ENCODE assay signal across 8 cellular contexts in the genomic region with DNA sequence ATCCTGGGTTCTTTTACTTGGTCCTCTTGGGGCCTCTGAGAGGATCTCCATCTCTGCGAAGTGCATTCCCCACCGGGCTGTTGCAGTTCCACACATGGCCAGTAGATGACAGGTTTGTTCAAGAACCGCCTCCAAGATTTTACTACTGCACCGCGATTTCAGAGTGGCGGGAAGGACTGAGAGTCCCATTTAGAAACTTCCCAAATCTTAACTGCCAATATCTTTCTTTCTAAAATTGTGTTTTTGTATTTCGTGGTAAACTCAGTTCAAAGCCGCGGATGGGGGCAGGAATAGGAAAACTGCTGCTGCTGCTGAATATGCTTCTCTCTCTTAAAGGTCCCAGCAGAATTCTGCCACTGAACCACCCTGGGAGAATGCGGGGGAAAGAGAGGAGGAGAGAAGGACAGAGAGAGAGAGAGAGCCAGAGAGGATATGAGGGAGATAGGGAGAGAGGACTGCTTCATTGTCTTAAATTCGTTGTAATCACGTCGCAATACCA. TPM values are rescaled to one million over a fixed set of nuclear protein-coding genes. Genes with fewer than 3 reads are reported as not detected.
DNase-seq lines count a peak whose midpoint lies in the region; ATAC-seq, FAIRE-seq and TF ChIP-seq lines count a peak whose summit lies in the region.

No MANE protein-coding gene starts in this region.

- H3K4me3 ChIP-seq in A549: no peak overlapping the region

- H3K4me1 ChIP-seq in A549: no peaks in the 10 kb centered on the region

- H3K27ac Mint-ChIP-seq in chondrocyte (ENCODE audit: unreplicated experiment): no peak overlapping the region

- TF ChIP-seq POLR2A in A549 (IDR thresholded peaks at IDR 0.05; ENCODE audit: low read length): no peak
- TF ChIP-seq POLR2A in GM12892 (IDR thresholded peaks at IDR 0.05; ENCODE audit: low read depth, low read length): no peak

- H3K9me3 Mint-ChIP-seq in chondrocyte (ENCODE audit: low read depth): no peaks in the 10 kb centered on the region

- no peak overlapping the region for H3K27ac ChIP-seq in A549

- no peaks in the 10 kb centered on the region for H3K36me3 Mint-ChIP-seq in chondrocyte (ENCODE audit: low read depth)

- peaks cover 61% of the 10 kb centered on the region for H3K27me3 Mint-ChIP-seq in chondrocyte (ENCODE audit: low read depth)

- CTCF ChIA-PET in A549 (lab: Yijun Ruan, JAX): interaction anchor here (0.7 to 4.9 kb wide), 12 partner anchors 9 to 757 kb away, joined by 3 to 43 read pairs (median 4); partner anchors contain the start of gene BTNL2

- DNase-seq in A549 (ENCODE audit: low read depth in 1 of 2, low spot score in 1 of 2) (peak; percentile 41 to 63), GM12892 (ENCODE audit: insufficient read length) (no peak), NCI-H460 (ENCODE audit: extremely low read depth, low read depth) (peak; percentile 70), chondrocyte (ENCODE audit: low spot score) (no peak), left kidney (ENCODE audit: low read depth, low spot score) (peak; percentile 91)
- DNase-seq in activated CD4-positive, alpha-beta T cell treated with anti-CD3 and anti-CD28 coated beads for 24 hours (ENCODE audit: low read depth in 2 of 2): peak; percentile 71 to 72
- peak; percentile 67 to 70 for DNase-seq in stimulated activated CD4-positive, alpha-beta T cell treated with anti-CD3 and anti-CD28 coated beads, Interleukin-4, amount 100 ng/mL, for 48 hours (ENCODE audit: low read depth in 2 of 2)

- TF ChIP-seq RAD21 in A549 (conservative IDR thresholded peaks at IDR 0.05 in 1 of 2, IDR thresholded peaks at IDR 0.05 in 1 of 2): peak; percentile 66 to 68

- ATAC-seq in A549 (peak; percentile 68 to 85; a peak in 5 of 6 replicates), HG02588 (IDR thresholded peaks at IDR 0.05; ENCODE audit: unreplicated experiment) (no peak)

- H3K4me1 Mint-ChIP-seq in chondrocyte (ENCODE audit: low read depth): peaks cover 4% of the 10 kb centered on the region

- TF ChIP-seq CTCF in A549 (IDR thresholded peaks at IDR 0.05): peak; percentile 80
- peak; percentile 89 for TF ChIP-seq CTCF in chondrocyte (IDR thresholded peaks at IDR 0.05)

- H3K4me2 ChIP-seq in A549: peak overlapping the region; percentile 32

- no peak for FAIRE-seq in A549 (lab: Jason Lieb, UNC)
- FAIRE-seq in GM12892 (lab: Jason Lieb, UNC): peak; percentile 75

- H3K9me3 ChIP-seq in A549: no peaks in the 10 kb centered on the region

- peak overlapping the region; percentile 49 for H3K4me3 Mint-ChIP-seq in chondrocyte (ENCODE audit: unreplicated experiment)

- POLR2A ChIA-PET in A549 (lab: Yijun Ruan, JAX): no interaction called here

- 11% methylated on average over 13 of the region's 13 CpGs for WGBS in A549 (ENCODE audit: missing lambda C conversion rate)

- TF ChIP-seq EP300 in A549 (IDR thresholded peaks at IDR 0.05): no peak

TF ChIP-seq in A549, 52 proteins besides CTCF, POLR2A, EP300 and RAD21:
- TF ChIP-seq ZFP36 (IDR thresholded peaks at IDR 0.05; ENCODE audit: borderline replicate concordance, partially characterized antibody): peak; percentile 48
- TF ChIP-seq RNF2 (IDR thresholded peaks at IDR 0.05; ENCODE audit: borderline replicate concordance, low read depth): peak; percentile 100
- TF ChIP-seq SMC3 (IDR thresholded peaks at IDR 0.05): peak; percentile 78
- no peak for TF ChIP-seq TFCP2L1 (CRISPR knock-in tag; IDR thresholded peaks at IDR 0.05)
- no peak for TF ChIP-seq HOXA7 (CRISPR knock-in tag; IDR thresholded peaks at IDR 0.05)
- no peak for TF ChIP-seq RARB (CRISPR knock-in tag; IDR thresholded peaks at IDR 0.05)
- no peak for TF ChIP-seq HOXB13 (CRISPR knock-in tag; IDR thresholded peaks at IDR 0.05; ENCODE audit: low read depth)
- TF ChIP-seq HEYL (CRISPR knock-in tag; IDR thresholded peaks at IDR 0.05): no peak
- peak; percentile 99 for TF ChIP-seq CBX8 (IDR thresholded peaks at IDR 0.05)

RNA-seq across cellular contexts. Expression of gene BTNL2, which starts 8.6 kb away (rescaled TPM):
- polyA plus RNA-seq in A549 (2011; rRNA removed) (not detected in 2 replicates), A549 (2017; fragmentation: RNase III; extraction: RNeasy Plus Mini Kit Qiagen cat#74134 plus additional on column Dnase treatment) (not detected in 3 replicates)
- polyA plus RNA-seq in A549 (2012; cell fraction: cytosol; rRNA removed): not detected in 2 replicates
- not detected in 2 replicates for polyA plus RNA-seq in A549 (2012; cell fraction: nucleus; rRNA removed)
- not detected in 2 replicates for polyA minus RNA-seq in A549 (2011; rRNA and poly(A)+ RNA removed)
- polyA plus RNA-seq in GM12892 (2012; ENCODE audit: missing spikeins): not detected
- total RNA-seq in NCI-H460 (2014; rRNA removed; shearing (Covaris generic)): not detected in 2 replicates
- not detected in 2 replicates for polyA plus RNA-seq in NCI-H460 (2014; cell fraction: nucleus; rRNA removed)
- total RNA-seq in chondrocyte: not detected in 3 replicates

RNA-seq across cellular contexts. Expression of gene HLA-DRA, which starts 24.1 kb away (rescaled TPM):
- polyA plus RNA-seq in A549 (2011; rRNA removed) (not detected in 2 replicates), A549 (2017; fragmentation: RNase III; extraction: RNeasy Plus Mini Kit Qiagen cat#74134 plus additional on column Dnase treatment) (not detected in 3 replicates)
- not detected in 2 replicates for polyA plus RNA-seq in A549 (2012; cell fraction: cytosol; rRNA removed)
- polyA plus RNA-seq in A549 (2012; cell fraction: nucleus; rRNA removed): not detected in 2 replicates
- polyA minus RNA-seq in A549 (2011; rRNA and poly(A)+ RNA removed): not detected in 2 replicates
- 4,605 TPM for polyA plus RNA-seq in GM12892 (2012; ENCODE audit: missing spikeins)
- 0.12 TPM in 1 of 2 replicates, not detected in the other for total RNA-seq in NCI-H460 (2014; rRNA removed; shearing (Covaris generic))
- not detected in 2 replicates for polyA plus RNA-seq in NCI-H460 (2014; cell fraction: nucleus; rRNA removed)
- total RNA-seq in chondrocyte: not detected in 3 replicates

RNA-seq across cellular contexts. Expression of gene TSBP1, which starts 43.9 kb away (rescaled TPM):
- polyA plus RNA-seq in A549 (2011; rRNA removed) (not detected in 2 replicates), A549 (2017; fragmentation: RNase III; extraction: RNeasy Plus Mini Kit Qiagen cat#74134 plus additional on column Dnase treatment) (not detected in 3 replicates)
- polyA plus RNA-seq in A549 (2012; cell fraction: cytosol; rRNA removed): not detected in 2 replicates
- not detected in 2 replicates for polyA plus RNA-seq in A549 (2012; cell fraction: nucleus; rRNA removed)
- polyA minus RNA-seq in A549 (2011; rRNA and poly(A)+ RNA removed): not detected in 2 replicates
- polyA plus RNA-seq in GM12892 (2012; ENCODE audit: missing spikeins): not detected
- total RNA-seq in NCI-H460 (2014; rRNA removed; shearing (Covaris generic)): not detected in 2 replicates
- not detected in 2 replicates for polyA plus RNA-seq in NCI-H460 (2014; cell fraction: nucleus; rRNA removed)
- not detected in 3 replicates for total RNA-seq in chondrocyte

Comparison
In these comparisons a context has a peak if more than half of its experiments do, and no peak if none do; other contexts are left out.
1. DNase-seq: peak in A549 (2 of 2), NCI-H460 (single experiment), activated CD4-positive, alpha-beta T cell treated with anti-CD3 and anti-CD28 coated beads for 24 hours (2 of 2), left kidney (single experiment) and stimulated activated CD4-positive, alpha-beta T cell treated with anti-CD3 and anti-CD28 coated beads, Interleukin-4, amount 100 ng/mL, for 48 hours (2 of 2); none in GM12892 (single experiment) and chondrocyte (single experiment).